Comparison of ENCODE assay signal across 8 cellular contexts in the genomic region with DNA sequence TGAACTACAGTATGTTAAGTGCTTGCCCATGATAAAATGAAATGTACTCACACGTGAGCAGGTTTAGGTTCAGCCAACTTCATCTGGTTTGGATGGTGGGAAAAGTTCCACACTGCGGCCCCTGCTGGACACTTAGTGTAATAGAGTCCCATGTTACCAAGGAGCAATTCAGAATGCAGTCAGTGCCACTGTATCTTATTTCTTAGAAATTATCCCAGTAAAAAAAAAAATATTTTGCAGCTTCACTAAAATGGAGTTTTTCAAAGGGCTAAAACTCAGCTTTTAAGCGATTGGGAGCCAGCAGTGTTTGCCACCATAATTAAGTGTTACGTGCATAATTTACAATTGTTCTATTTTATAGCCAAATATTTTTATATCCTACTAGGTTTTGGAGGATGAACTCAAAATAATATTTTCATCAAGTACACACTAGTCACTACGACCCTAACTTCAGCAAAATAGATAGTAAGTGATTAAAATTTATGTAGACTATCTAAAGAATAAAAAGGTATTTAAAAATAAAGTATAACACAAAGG.
DNase-seq lines count a peak whose midpoint lies in the region; ATAC-seq and TF ChIP-seq lines count a peak whose summit lies in the region.

No MANE protein-coding gene starts in this region.

- H3K27ac ChIP-seq in vagina: no peak overlapping the region

- no peak overlapping the region for H3K4me3 Mint-ChIP-seq in CD14-positive monocyte
- H3K4me3 Mint-ChIP-seq in activated CD8-positive, alpha-beta T cell treated with anti-CD3 and anti-CD28 coated beads for 36 hours: no peak overlapping the region
- no peak overlapping the region for H3K4me3 Mint-ChIP-seq in nephron progenitor cell

- TF ChIP-seq CTCF in CD14-positive monocyte (IDR thresholded peaks at IDR 0.05) (peak; percentile 90), fibroblast of mammary gland (conservative IDR thresholded peaks at IDR 0.05; ENCODE audit: control insufficient read depth, insufficient read depth, low read depth, low read length) (peak; percentile 87), nephron progenitor cell (IDR thresholded peaks at IDR 0.05) (peak; percentile 87), vagina (IDR thresholded peaks at IDR 0.05) (peak; percentile 13 to 79 (median 72))
- peak; percentile 83 for TF ChIP-seq CTCF in activated CD8-positive, alpha-beta T cell treated with anti-CD3 and anti-CD28 coated beads for 36 hours (IDR thresholded peaks at IDR 0.05)

- H3K4me3 ChIP-seq in fibroblast of mammary gland (ENCODE audit: control insufficient read depth, low read depth, low read length) (no peak overlapping the region), vagina (no peak overlapping the region)

- H3K27me3 ChIP-seq in vagina: no peaks in the 10 kb centered on the region

- TF ChIP-seq POLR2A in vagina (IDR thresholded peaks at IDR 0.05): no peak

- POLR2A ChIA-PET in activated CD8-positive, alpha-beta T cell treated with anti-CD3 and anti-CD28 coated beads for 36 hours (lab: Charles Lee): no interaction called here

- intact Hi-C loops in CD14-positive monocyte (cut with micrococcal nuclease): loop anchor here in 1 of 2 donors (5.0 to 10.0 kb wide), 2 partner anchors 371 to 638 kb away; a partner anchor contains a TSS
- intact Hi-C loops in activated CD8-positive, alpha-beta T cell treated with anti-CD3 and anti-CD28 coated beads for 36 hours (cut with micrococcal nuclease): loop anchor here (5.0 kb wide), 1 partner anchor 641 kb away; no protein-coding TSS in a partner anchor
- intact Hi-C loops in vagina (cut with DNase I): no loop called here

- H3K36me3 Mint-ChIP-seq in CD14-positive monocyte (no peaks in the 10 kb centered on the region), nephron progenitor cell (ENCODE audit: low read depth) (no peaks in the 10 kb centered on the region)
- no peaks in the 10 kb centered on the region for H3K36me3 Mint-ChIP-seq in activated CD8-positive, alpha-beta T cell treated with anti-CD3 and anti-CD28 coated beads for 36 hours (ENCODE audit: low read depth)

- ATAC-seq in GM18858 (IDR thresholded peaks at IDR 0.05; ENCODE audit: unreplicated experiment): peak; percentile 82
- peak; percentile 91 for ATAC-seq in HG02973 (IDR thresholded peaks at IDR 0.05; ENCODE audit: unreplicated experiment)
- peak; percentile 81 for ATAC-seq in activated CD8-positive, alpha-beta T cell treated with anti-CD3 and anti-CD28 coated beads for 36 hours

- CTCF ChIA-PET in activated CD8-positive, alpha-beta T cell treated with anti-CD3 and anti-CD28 coated beads for 36 hours (lab: Charles Lee): interaction anchor here (0.6 to 1.9 kb wide), 5 partner anchors 11 to 669 kb away, joined by 3 to 11 read pairs (median 5); no protein-coding TSS in a partner anchor

- no peaks in the 10 kb centered on the region for H3K36me3 ChIP-seq in vagina

- DNase-seq in CD14-positive monocyte (ENCODE audit: low spot score): peak; percentile 51
- peak; percentile 31 for DNase-seq in NCI-H2227 (lab: John Stamatoyannopoulos, UW; ENCODE audit: unreplicated experiment)
- peak; percentile 68 for DNase-seq in activated CD8-positive, alpha-beta T cell treated with anti-CD3 and anti-CD28 coated beads for 36 hours
- DNase-seq in fibroblast of mammary gland (ENCODE audit: low read depth): peak; percentile 70
- DNase-seq in nephron progenitor cell: peak; percentile 60
- DNase-seq in vagina (ENCODE audit: extremely low spot score in 2 of 2): no peak

- H3K9me3 Mint-ChIP-seq in CD14-positive monocyte (peaks cover 0 to 2% (median 0%) of the 10 kb centered on the region in 7 donors), nephron progenitor cell (no peaks in the 10 kb centered on the region)
- no peaks in the 10 kb centered on the region for H3K9me3 Mint-ChIP-seq in activated CD8-positive, alpha-beta T cell treated with anti-CD3 and anti-CD28 coated beads for 36 hours

- H3K4me1 Mint-ChIP-seq in CD14-positive monocyte (peaks cover 23% of the 10 kb centered on the region), nephron progenitor cell (peaks cover 9% of the 10 kb centered on the region)
- no peaks in the 10 kb centered on the region for H3K4me1 Mint-ChIP-seq in activated CD8-positive, alpha-beta T cell treated with anti-CD3 and anti-CD28 coated beads for 36 hours (ENCODE audit: low read depth)

- H3K27me3 Mint-ChIP-seq in CD14-positive monocyte (ENCODE audit: low read depth in 3 of 3) (peaks cover 0 to 4% (median 0%) of the 10 kb centered on the region in 3 donors), nephron progenitor cell (ENCODE audit: low read depth, poor library complexity) (peaks cover 3% of the 10 kb centered on the region)
- peaks cover 2% of the 10 kb centered on the region for H3K27me3 Mint-ChIP-seq in activated CD8-positive, alpha-beta T cell treated with anti-CD3 and anti-CD28 coated beads for 36 hours

- H3K9me3 ChIP-seq in vagina: no peaks in the 10 kb centered on the region

- no peaks in the 10 kb centered on the region for H3K4me1 ChIP-seq in vagina

- H3K27ac Mint-ChIP-seq in CD14-positive monocyte: peak overlapping the region in 1 of 7 donors; percentile 58
- no peak overlapping the region for H3K27ac Mint-ChIP-seq in activated CD8-positive, alpha-beta T cell treated with anti-CD3 and anti-CD28 coated beads for 36 hours
- no peak overlapping the region for H3K27ac Mint-ChIP-seq in nephron progenitor cell

Comparison
In these comparisons a context has a peak if more than half of its experiments do, and no peak if none do; other contexts are left out.
1. DNase-seq: peak in CD14-positive monocyte (single experiment), NCI-H2227 (single experiment), activated CD8-positive, alpha-beta T cell treated with anti-CD3 and anti-CD28 coated beads for 36 hours (single experiment), fibroblast of mammary gland (single experiment) and nephron progenitor cell (single experiment); none in vagina (0 of 2).
2. Peak in every context shown above with its lines, with median percentiles within 50 percentile points of each other: CTCF ChIP-seq and ATAC-seq.